Comparison of ENCODE assay signal across 1 cellular context in the genomic region with DNA sequence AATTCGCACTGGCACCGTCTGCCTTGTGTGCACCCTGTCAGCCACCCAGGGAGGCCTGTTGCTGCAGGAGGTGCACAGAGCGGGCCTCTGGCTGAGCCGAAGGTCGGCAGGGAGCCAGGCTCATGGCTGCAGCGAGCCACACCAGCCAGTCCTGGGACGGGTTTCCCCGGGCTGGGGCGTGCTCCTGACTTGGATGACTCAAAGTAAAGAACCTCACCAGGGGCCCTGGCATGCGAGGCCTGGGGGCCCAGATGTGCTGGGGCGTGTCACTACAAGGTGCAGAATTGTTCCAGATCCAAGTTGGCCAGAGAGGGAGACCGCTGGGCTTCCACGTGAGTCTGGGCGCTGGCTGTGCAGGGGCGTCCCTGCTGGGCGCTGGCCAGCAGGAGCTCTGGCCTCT.
TF ChIP-seq lines count a peak whose summit lies in the region.

No MANE protein-coding gene starts in this region.

TF ChIP-seq in IMR-90, 13 proteins besides CTCF, POLR2A, EP300 and RAD21 (continued from another document):
- TF ChIP-seq, protein P1, sequence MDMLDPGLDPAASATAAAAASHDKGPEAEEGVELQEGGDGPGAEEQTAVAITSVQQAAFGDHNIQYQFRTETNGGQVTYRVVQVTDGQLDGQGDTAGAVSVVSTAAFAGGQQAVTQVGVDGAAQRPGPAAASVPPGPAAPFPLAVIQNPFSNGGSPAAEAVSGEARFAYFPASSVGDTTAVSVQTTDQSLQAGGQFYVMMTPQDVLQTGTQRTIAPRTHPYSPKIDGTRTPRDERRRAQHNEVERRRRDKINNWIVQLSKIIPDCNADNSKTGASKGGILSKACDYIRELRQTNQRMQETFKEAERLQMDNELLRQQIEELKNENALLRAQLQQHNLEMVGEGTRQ (IDR thresholded peaks at IDR 0.05; ENCODE audit: low read depth, low read length) = no peak
- TF ChIP-seq MAFK (IDR thresholded peaks at IDR 0.05; ENCODE audit: low read depth, low read length) (no peak), BHLHE40 (IDR thresholded peaks at IDR 0.05; ENCODE audit: low read depth, low read length) (no peak), FOS (IDR thresholded peaks at IDR 0.05; ENCODE audit: low read depth, low read length) (no peak)
